ENCODE assay signal across 8 cellular contexts in the genomic region with DNA sequence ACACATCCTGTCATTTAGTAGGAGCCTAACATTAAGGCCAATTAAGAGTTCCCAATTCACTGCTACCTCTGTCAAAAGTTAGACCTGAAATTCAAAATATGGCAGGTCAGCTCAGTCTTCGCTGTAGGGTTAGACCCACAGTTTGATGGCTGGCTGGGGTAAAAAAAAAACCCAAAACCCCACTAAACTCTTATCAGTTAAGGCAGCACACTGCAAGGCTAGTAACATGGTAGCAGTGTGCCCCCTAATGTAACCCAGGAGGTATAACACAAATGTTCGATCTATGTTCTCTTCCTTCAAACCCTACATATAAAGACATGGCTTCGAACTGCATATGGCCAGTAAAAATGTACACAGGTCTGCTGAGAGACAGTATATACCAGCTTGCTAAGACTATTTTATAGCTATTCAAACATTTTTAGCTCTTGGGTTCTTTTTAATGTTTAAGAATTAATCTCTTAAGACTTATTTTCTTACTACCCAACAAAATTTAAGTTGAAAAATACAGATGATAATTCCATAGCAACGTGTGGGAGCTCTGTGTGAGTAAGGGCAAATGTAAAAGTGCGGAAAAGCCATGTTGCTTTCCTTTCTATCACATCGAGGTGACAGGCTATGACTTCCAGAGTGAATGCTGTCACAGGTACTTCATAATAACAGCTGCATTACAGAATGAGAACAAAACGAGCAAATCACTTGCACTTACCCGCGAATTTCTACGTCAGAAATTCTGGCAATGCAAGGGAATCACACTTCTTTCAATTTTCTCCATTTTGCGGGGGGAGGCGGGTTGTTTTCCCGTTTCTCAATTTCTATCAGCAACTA.
DNase-seq lines count a peak whose midpoint lies in the region; ATAC-seq, FAIRE-seq and TF ChIP-seq lines count a peak whose summit lies in the region.

No MANE protein-coding gene starts in this region.

- peak; percentile 92 for TF ChIP-seq CTCF in C4-2B (conservative IDR thresholded peaks at IDR 0.05)

- ATAC-seq in effector memory CD8-positive, alpha-beta T cell (replicated peaks), result no peak

- no peaks in the 10 kb centered on the region for H3K27me3 ChIP-seq in SJCRH30

- FAIRE-seq in GM19239 (lab: Jason Lieb, UNC), result peak; percentile 23

- peaks cover 4% of the 10 kb centered on the region; the same call in 1 of the 2 replicates for H3K4me1 ChIP-seq in SJCRH30

- H3K4me3 Mint-ChIP-seq in effector memory CD8-positive, alpha-beta T cell, result no peak overlapping the region
- no peak overlapping the region for H3K4me3 Mint-ChIP-seq in activated T-cell treated with anti-CD3 and anti-CD28 coated beads, Interleukin-2, amount 50 U/mL, for 24 hours

- H3K9me3 ChIP-seq in SJCRH30 (replicated peaks), result no peaks in the 10 kb centered on the region

- H3K27ac Mint-ChIP-seq in effector memory CD8-positive, alpha-beta T cell, result no peak overlapping the region
- H3K27ac Mint-ChIP-seq in activated T-cell treated with anti-CD3 and anti-CD28 coated beads, Interleukin-2, amount 50 U/mL, for 24 hours, result no peak overlapping the region

- H3K27ac ChIP-seq in C4-2B (no peak overlapping the region), SJCRH30 (no peak overlapping the region)

- no peaks in the 10 kb centered on the region for H3K36me3 ChIP-seq in SJCRH30

- no peaks in the 10 kb centered on the region for H3K36me3 Mint-ChIP-seq in effector memory CD8-positive, alpha-beta T cell (ENCODE audit: insufficient read depth)
- no peaks in the 10 kb centered on the region for H3K36me3 Mint-ChIP-seq in activated T-cell treated with anti-CD3 and anti-CD28 coated beads, Interleukin-2, amount 50 U/mL, for 24 hours (ENCODE audit: low read depth)

- H3K9me3 Mint-ChIP-seq in effector memory CD8-positive, alpha-beta T cell, result no peaks in the 10 kb centered on the region
- H3K9me3 Mint-ChIP-seq in activated T-cell treated with anti-CD3 and anti-CD28 coated beads, Interleukin-2, amount 50 U/mL, for 24 hours, result no peaks in the 10 kb centered on the region

- H3K27me3 Mint-ChIP-seq in effector memory CD8-positive, alpha-beta T cell, result peaks cover 8 to 26% of the 10 kb centered on the region in 2 donors
- H3K27me3 Mint-ChIP-seq in activated T-cell treated with anti-CD3 and anti-CD28 coated beads, Interleukin-2, amount 50 U/mL, for 24 hours, result peaks cover 2% of the 10 kb centered on the region

- no peak overlapping the region for H3K4me3 ChIP-seq in SJCRH30

- no peaks in the 10 kb centered on the region for H3K4me1 Mint-ChIP-seq in effector memory CD8-positive, alpha-beta T cell (ENCODE audit: low read depth in 2 of 2)
- no peaks in the 10 kb centered on the region for H3K4me1 Mint-ChIP-seq in activated T-cell treated with anti-CD3 and anti-CD28 coated beads, Interleukin-2, amount 50 U/mL, for 24 hours (ENCODE audit: low read depth)

- DNase-seq in GM19239 (ENCODE audit: insufficient read length, low spot score) (peak; percentile 8), HT-29 (ENCODE audit: low spot score) (peak; percentile 37), SJCRH30 (peak; percentile 42 to 77), hepatic stellate cell (ENCODE audit: low spot score) (peak; percentile 14), NCI-H774 (lab: John Stamatoyannopoulos, UW) (no peak)
- DNase-seq in effector memory CD8-positive, alpha-beta T cell, result no peak
- no peak for DNase-seq in activated T-cell treated with anti-CD3 and anti-CD28 coated beads, Interleukin-2, amount 50 U/mL, for 24 hours

Comparison
In these comparisons a context has a peak if more than half of its experiments do, and no peak if none do; other contexts are left out.
1. DNase-seq: peak in GM19239 (single experiment), HT-29 (single experiment), SJCRH30 (2 of 2) and hepatic stellate cell (single experiment); none in effector memory CD8-positive, alpha-beta T cell (0 of 3), activated T-cell treated with anti-CD3 and anti-CD28 coated beads, Interleukin-2, amount 50 U/mL, for 24 hours (single experiment) and NCI-H774 (single experiment).